30 cellular contexts compared by ENCODE assay signal in genomic region chr6:48289841-48290240, GRCh38.
"Had no signal": no experiment of that assay in that cellular context is flagged by ENCODE, and none has a peak within 500 bp of the region (broad histone marks: within the 10 kb centered on the region; RNA-seq: fewer than 3 reads in every experiment).

No MANE protein-coding gene starts in this region.

- H3K27me3 Mint-ChIP-seq: naive B cell; stimulated activated naive CD8-positive, alpha-beta T cell treated with anti-CD3 and anti-CD28 coated beads, Interleukin-15, Interleukin-2, amounts not matched to agents 100 ng/mL and 50 ng/mL, for 24 hours had no signal

- H3K4me1 ChIP-seq: left lung, lower lobe of right lung, prostate gland, suprapubic skin, tibial artery, upper lobe of right lung had no signal

- FAIRE-seq: keratinocyte, urothelium cell line had no signal

- H3K27ac ChIP-seq: left lung, lower lobe of right lung, ovary, prostate gland, skin epidermis, suprapubic skin, thoracic aorta, tibial artery, upper lobe of right lung had no signal

- H3K4me3 ChIP-seq: left lung, lower lobe of right lung, ovary, prostate gland, skin epidermis, suprapubic skin, thoracic aorta, tibial artery, upper lobe of right lung had no signal

- H3K9me3 ChIP-seq: ovary, prostate gland, suprapubic skin, thoracic aorta, tibial artery, upper lobe of right lung had no signal

- H3K36me3 Mint-ChIP-seq: naive B cell; natural killer cell; stimulated activated effector memory CD8-positive, alpha-beta T cell treated with anti-CD3 and anti-CD28 coated beads, Interleukin-12 subunit alpha, Interleukin-12 subunit beta, amount 100 ng/mL, for 72 hours had no signal

- H3K36me3 ChIP-seq: left lung, lower lobe of right lung, ovary, prostate gland, suprapubic skin, thoracic aorta, tibial artery, upper lobe of right lung had no signal

- H3K27me3 ChIP-seq: left lung, ovary, suprapubic skin, tibial artery, upper lobe of right lung had no signal

- ATAC-seq: left colon; left lung; lower lobe of right lung; natural killer cell; right cardiac atrium; sciatic nerve; stimulated activated effector memory CD8-positive, alpha-beta T cell treated with anti-CD3 and anti-CD28 coated beads, Interleukin-12 subunit alpha, Interleukin-12 subunit beta, amount 100 ng/mL, for 72 hours; upper lobe of right lung had no signal

- DNase-seq: hippocampal formation; kidney glomerular epithelial cell; left colon; left lung; lower lobe of right lung; mammary epithelial cell; mesenchymal stem cell; naive B cell; natural killer cell; nephron progenitor cell; ovary; posterior cingulate gyrus; retina; right cardiac atrium; stimulated activated CD4-positive, alpha-beta T cell treated with anti-CD3 and anti-CD28 coated beads, Interleukin-12 subunit alpha, Interleukin-12 subunit beta, amount 100 ng/mL, for 4 hours; stimulated activated CD4-positive, alpha-beta T cell treated with anti-CD3 and anti-CD28 coated beads, Interleukin-15, amount 100 ng/mL, for 24 hours; stimulated activated CD4-positive, alpha-beta T cell treated with anti-CD3 and anti-CD28 coated beads, Interleukin-4, amount 100 ng/mL, for 24 hours; stimulated activated naive CD4-positive, alpha-beta T cell; tibial artery; trophoblast cell; upper lobe of right lung had no signal

- H3K4me3 Mint-ChIP-seq: naive B cell; natural killer cell; nephron progenitor cell; stimulated activated effector memory CD8-positive, alpha-beta T cell treated with anti-CD3 and anti-CD28 coated beads, Interleukin-12 subunit alpha, Interleukin-12 subunit beta, amount 100 ng/mL, for 72 hours; stimulated activated naive CD8-positive, alpha-beta T cell treated with anti-CD3 and anti-CD28 coated beads, Interleukin-15, Interleukin-2, amounts not matched to agents 100 ng/mL and 50 ng/mL, for 24 hours had no signal

- H3K9me3 Mint-ChIP-seq: nephron progenitor cell had no signal

- H3K27ac Mint-ChIP-seq: naive B cell; natural killer cell; nephron progenitor cell; stimulated activated effector memory CD8-positive, alpha-beta T cell treated with anti-CD3 and anti-CD28 coated beads, Interleukin-12 subunit alpha, Interleukin-12 subunit beta, amount 100 ng/mL, for 72 hours; stimulated activated naive CD8-positive, alpha-beta T cell treated with anti-CD3 and anti-CD28 coated beads, Interleukin-15, Interleukin-2, amounts not matched to agents 100 ng/mL and 50 ng/mL, for 24 hours had no signal

- H3K4me1 Mint-ChIP-seq: naive B cell; natural killer cell; nephron progenitor cell; stimulated activated effector memory CD8-positive, alpha-beta T cell treated with anti-CD3 and anti-CD28 coated beads, Interleukin-12 subunit alpha, Interleukin-12 subunit beta, amount 100 ng/mL, for 72 hours had no signal
